ENCODE assay signal across 1 cellular context in the genomic region with DNA sequence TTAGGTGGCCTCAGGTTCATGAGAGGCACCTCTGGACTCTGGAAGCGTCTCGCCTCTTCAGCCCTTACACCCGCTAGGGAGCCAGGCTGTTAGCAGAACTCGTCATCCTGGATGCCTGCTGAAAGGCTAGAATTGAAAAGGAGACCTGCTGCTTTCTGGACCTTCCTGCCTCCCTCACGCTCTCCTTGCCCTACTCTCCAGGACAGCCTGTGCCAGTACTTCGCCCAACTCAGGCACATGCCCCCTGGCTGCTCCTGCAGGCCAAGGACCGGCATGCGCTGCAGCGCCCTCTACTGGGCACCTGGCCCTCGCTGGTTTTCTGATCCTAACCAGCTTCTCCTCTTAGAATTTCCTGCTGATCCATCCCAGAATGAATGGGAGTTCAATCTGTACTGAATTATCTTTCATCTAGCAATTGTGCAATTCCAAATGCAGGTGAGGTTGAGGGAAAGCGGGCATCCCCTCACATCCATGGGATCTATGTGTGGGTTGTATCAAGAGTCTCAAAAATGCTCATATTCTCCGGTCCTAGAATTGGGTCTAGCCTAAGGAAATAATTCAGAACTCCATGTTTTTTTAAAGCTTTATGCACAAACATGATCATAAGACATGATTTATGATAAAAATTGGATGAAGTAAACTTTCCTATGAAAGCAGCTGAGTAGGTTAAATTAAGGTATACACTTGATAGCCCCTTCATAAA.
TF ChIP-seq lines count a peak whose summit lies in the region.

No MANE protein-coding gene starts in this region.

TF ChIP-seq in HepG2, 621 proteins besides CTCF, POLR2A, EP300 and RAD21 (continued from another document and continues in another):
- TF ChIP-seq POGZ (CRISPR knock-in tag; IDR thresholded peaks at IDR 0.05) (0 out of 2 replicates have a peak, but pooled peaks have one; percentile 21), ZSCAN9 (CRISPR knock-in tag; IDR thresholded peaks at IDR 0.05; ENCODE audit: borderline replicate concordance) (no peak), ARNT (IDR thresholded peaks at IDR 0.05) (no peak), CCAR2 (optimal IDR thresholded peaks at IDR 0.05; ENCODE audit: low read depth, low read length) (no peak), MAZ (IDR thresholded peaks at IDR 0.05; ENCODE audit: borderline replicate concordance, low read depth, low read length) (0 out of 2 replicates have a peak, but pooled peaks have one; percentile 15), MAZ (CRISPR knock-in tag; IDR thresholded peaks at IDR 0.05; ENCODE audit: low read depth) (no peak), MED8 (CRISPR knock-in tag; IDR thresholded peaks at IDR 0.05; ENCODE audit: insufficient replicate concordance) (no peak), SP140L (CRISPR knock-in tag; IDR thresholded peaks at IDR 0.05; ENCODE audit: borderline replicate concordance) (no peak), ZNF550 (CRISPR knock-in tag; IDR thresholded peaks at IDR 0.05; ENCODE audit: borderline replicate concordance) (0 out of 2 replicates have a peak, but pooled peaks have one; percentile 20), NRL (CRISPR knock-in tag; IDR thresholded peaks at IDR 0.05; ENCODE audit: borderline replicate concordance) (peak; percentile 76; the same call in 1 of the 2 replicates), LCORL (IDR thresholded peaks at IDR 0.05) (no peak), LCORL (CRISPR knock-in tag; IDR thresholded peaks at IDR 0.05) (no peak), TBX2 (CRISPR knock-in tag; IDR thresholded peaks at IDR 0.05; ENCODE audit: borderline replicate concordance) (peak; percentile 14; the same call in 1 of the 2 replicates), KDM2A (CRISPR knock-in tag; IDR thresholded peaks at IDR 0.05; ENCODE audit: borderline replicate concordance, low read depth) (peak; percentile 85), RBM22 (optimal IDR thresholded peaks at IDR 0.05; ENCODE audit: low read length) (peak; percentile 83), MIXL1 (CRISPR knock-in tag; IDR thresholded peaks at IDR 0.05) (0 out of 2 replicates have a peak, but pooled peaks have one; percentile 18), ARID2 (CRISPR knock-in tag; IDR thresholded peaks at IDR 0.05; ENCODE audit: borderline replicate concordance) (peak; percentile 77; the same call in 1 of the 2 replicates), MTA3 (CRISPR knock-in tag; IDR thresholded peaks at IDR 0.05) (no peak), CBX1 (IDR thresholded peaks at IDR 0.05; ENCODE audit: low read depth) (peak; percentile 57), PTBP1 (IDR thresholded peaks at IDR 0.05; ENCODE audit: low read depth, low read length, poor library complexity, severe bottlenecking) (peak; percentile 39), TARDBP (CRISPR knock-in tag; IDR thresholded peaks at IDR 0.05) (0 out of 2 replicates have a peak, but pooled peaks have one; percentile 53), ZMYM3 (CRISPR knock-in tag; IDR thresholded peaks at IDR 0.05) (peak; percentile 44; the same call in 1 of the 2 replicates), ZNF230 (CRISPR knock-in tag; IDR thresholded peaks at IDR 0.05) (0 out of 2 replicates have a peak, but pooled peaks have one; percentile 36), CBFB (CRISPR knock-in tag; IDR thresholded peaks at IDR 0.05) (peak; percentile 70; the same call in 1 of the 2 replicates), ZNF672 (CRISPR knock-in tag; IDR thresholded peaks at IDR 0.05) (no peak), PHF8 (CRISPR knock-in tag; IDR thresholded peaks at IDR 0.05) (0 out of 2 replicates have a peak, but pooled peaks have one; percentile 30), RCOR2 (CRISPR knock-in tag; IDR thresholded peaks at IDR 0.05) (no peak), NBN (conservative IDR thresholded peaks at IDR 0.05) (no peak), ZNF619 (CRISPR knock-in tag; IDR thresholded peaks at IDR 0.05) (0 out of 2 replicates have a peak, but pooled peaks have one; percentile 53), HDAC2 (CRISPR knock-in tag; IDR thresholded peaks at IDR 0.05) (peak; percentile 56; the same call in 1 of the 2 replicates), MTF2 (CRISPR knock-in tag; IDR thresholded peaks at IDR 0.05; ENCODE audit: borderline replicate concordance) (no peak), SALL1 (CRISPR knock-in tag; IDR thresholded peaks at IDR 0.05) (peak; percentile 83), ASH2L (IDR thresholded peaks at IDR 0.05; ENCODE audit: insufficient read length, low read depth, low read length) (peak; percentile 25), SMARCC2 (IDR thresholded peaks at IDR 0.05) (peak; percentile 68), BHLHE40 (IDR thresholded peaks at IDR 0.05; ENCODE audit: low read length) (peak; percentile 64; the same call in 1 of the 2 replicates), ZNF138 (CRISPR knock-in tag; IDR thresholded peaks at IDR 0.05; ENCODE audit: low read depth) (no peak), ZNF296 (CRISPR knock-in tag; conservative IDR thresholded peaks at IDR 0.05) (no peak)
- TF ChIP-seq, protein P1, sequence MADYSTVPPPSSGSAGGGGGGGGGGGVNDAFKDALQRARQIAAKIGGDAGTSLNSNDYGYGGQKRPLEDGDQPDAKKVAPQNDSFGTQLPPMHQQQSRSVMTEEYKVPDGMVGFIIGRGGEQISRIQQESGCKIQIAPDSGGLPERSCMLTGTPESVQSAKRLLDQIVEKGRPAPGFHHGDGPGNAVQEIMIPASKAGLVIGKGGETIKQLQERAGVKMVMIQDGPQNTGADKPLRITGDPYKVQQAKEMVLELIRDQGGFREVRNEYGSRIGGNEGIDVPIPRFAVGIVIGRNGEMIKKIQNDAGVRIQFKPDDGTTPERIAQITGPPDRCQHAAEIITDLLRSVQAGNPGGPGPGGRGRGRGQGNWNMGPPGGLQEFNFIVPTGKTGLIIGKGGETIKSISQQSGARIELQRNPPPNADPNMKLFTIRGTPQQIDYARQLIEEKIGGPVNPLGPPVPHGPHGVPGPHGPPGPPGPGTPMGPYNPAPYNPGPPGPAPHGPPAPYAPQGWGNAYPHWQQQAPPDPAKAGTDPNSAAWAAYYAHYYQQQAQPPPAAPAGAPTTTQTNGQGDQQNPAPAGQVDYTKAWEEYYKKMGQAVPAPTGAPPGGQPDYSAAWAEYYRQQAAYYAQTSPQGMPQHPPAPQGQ (CRISPR knock-in tag; IDR thresholded peaks at IDR 0.05; ENCODE audit: borderline replicate concordance), result no peak
- TF ChIP-seq, protein P2, sequence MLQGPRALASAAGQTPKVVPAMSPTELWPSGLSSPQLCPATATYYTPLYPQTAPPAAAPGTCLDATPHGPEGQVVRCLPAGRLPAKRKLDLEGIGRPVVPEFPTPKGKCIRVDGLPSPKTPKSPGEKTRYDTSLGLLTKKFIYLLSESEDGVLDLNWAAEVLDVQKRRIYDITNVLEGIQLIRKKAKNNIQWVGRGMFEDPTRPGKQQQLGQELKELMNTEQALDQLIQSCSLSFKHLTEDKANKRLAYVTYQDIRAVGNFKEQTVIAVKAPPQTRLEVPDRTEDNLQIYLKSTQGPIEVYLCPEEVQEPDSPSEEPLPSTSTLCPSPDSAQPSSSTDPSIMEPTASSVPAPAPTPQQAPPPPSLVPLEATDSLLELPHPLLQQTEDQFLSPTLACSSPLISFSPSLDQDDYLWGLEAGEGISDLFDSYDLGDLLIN (CRISPR knock-in tag; IDR thresholded peaks at IDR 0.05; ENCODE audit: borderline replicate concordance), result no peak
- TF ChIP-seq, protein P3, sequence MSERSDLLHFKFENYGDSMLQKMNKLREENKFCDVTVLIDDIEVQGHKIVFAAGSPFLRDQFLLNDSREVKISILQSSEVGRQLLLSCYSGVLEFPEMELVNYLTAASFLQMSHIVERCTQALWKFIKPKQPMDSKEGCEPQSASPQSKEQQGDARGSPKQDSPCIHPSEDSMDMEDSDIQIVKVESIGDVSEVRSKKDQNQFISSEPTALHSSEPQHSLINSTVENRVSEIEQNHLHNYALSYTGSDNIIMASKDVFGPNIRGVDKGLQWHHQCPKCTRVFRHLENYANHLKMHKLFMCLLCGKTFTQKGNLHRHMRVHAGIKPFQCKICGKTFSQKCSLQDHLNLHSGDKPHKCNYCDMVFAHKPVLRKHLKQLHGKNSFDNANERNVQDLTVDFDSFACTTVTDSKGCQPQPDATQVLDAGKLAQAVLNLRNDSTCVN (CRISPR knock-in tag; IDR thresholded peaks at IDR 0.05; ENCODE audit: borderline replicate concordance), result peak; percentile 57; the same call in 1 of the 2 replicates
- TF ChIP-seq, protein P4, sequence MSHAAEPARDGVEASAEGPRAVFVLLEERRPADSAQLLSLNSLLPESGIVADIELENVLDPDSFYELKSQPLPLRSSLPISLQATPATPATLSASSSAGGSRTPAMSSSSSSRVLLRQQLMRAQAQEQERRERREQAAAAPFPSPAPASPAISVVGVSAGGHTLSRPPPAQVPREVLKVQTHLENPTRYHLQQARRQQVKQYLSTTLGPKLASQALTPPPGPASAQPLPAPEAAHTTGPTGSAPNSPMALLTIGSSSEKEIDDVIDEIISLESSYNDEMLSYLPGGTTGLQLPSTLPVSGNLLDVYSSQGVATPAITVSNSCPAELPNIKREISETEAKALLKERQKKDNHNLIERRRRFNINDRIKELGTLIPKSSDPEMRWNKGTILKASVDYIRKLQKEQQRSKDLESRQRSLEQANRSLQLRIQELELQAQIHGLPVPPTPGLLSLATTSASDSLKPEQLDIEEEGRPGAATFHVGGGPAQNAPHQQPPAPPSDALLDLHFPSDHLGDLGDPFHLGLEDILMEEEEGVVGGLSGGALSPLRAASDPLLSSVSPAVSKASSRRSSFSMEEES (CRISPR knock-in tag; IDR thresholded peaks at IDR 0.05), result peak; percentile 36; the same call in 1 of the 2 replicates
- TF ChIP-seq, protein P5, sequence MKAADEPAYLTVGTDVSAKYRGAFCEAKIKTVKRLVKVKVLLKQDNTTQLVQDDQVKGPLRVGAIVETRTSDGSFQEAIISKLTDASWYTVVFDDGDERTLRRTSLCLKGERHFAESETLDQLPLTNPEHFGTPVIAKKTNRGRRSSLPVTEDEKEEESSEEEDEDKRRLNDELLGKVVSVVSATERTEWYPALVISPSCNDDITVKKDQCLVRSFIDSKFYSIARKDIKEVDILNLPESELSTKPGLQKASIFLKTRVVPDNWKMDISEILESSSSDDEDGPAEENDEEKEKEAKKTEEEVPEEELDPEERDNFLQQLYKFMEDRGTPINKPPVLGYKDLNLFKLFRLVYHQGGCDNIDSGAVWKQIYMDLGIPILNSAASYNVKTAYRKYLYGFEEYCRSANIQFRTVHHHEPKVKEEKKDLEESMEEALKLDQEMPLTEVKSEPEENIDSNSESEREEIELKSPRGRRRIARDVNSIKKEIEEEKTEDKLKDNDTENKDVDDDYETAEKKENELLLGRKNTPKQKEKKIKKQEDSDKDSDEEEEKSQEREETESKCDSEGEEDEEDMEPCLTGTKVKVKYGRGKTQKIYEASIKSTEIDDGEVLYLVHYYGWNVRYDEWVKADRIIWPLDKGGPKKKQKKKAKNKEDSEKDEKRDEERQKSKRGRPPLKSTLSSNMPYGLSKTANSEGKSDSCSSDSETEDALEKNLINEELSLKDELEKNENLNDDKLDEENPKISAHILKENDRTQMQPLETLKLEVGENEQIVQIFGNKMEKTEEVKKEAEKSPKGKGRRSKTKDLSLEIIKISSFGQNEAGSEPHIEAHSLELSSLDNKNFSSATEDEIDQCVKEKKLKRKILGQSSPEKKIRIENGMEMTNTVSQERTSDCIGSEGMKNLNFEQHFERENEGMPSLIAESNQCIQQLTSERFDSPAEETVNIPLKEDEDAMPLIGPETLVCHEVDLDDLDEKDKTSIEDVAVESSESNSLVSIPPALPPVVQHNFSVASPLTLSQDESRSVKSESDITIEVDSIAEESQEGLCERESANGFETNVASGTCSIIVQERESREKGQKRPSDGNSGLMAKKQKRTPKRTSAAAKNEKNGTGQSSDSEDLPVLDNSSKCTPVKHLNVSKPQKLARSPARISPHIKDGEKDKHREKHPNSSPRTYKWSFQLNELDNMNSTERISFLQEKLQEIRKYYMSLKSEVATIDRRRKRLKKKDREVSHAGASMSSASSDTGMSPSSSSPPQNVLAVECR (CRISPR knock-in tag; IDR thresholded peaks at IDR 0.05; ENCODE audit: borderline replicate concordance), result peak; percentile 24; the same call in 1 of the 2 replicates
- TF ChIP-seq, protein P6, sequence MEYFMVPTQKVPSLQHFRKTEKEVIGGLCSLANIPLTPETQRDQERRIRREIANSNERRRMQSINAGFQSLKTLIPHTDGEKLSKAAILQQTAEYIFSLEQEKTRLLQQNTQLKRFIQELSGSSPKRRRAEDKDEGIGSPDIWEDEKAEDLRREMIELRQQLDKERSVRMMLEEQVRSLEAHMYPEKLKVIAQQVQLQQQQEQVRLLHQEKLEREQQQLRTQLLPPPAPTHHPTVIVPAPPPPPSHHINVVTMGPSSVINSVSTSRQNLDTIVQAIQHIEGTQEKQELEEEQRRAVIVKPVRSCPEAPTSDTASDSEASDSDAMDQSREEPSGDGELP (IDR thresholded peaks at IDR 0.05; ENCODE audit: borderline replicate concordance, low read depth), result 0 out of 2 replicates have a peak, but pooled peaks have one; percentile 12
- TF ChIP-seq, protein P7, sequence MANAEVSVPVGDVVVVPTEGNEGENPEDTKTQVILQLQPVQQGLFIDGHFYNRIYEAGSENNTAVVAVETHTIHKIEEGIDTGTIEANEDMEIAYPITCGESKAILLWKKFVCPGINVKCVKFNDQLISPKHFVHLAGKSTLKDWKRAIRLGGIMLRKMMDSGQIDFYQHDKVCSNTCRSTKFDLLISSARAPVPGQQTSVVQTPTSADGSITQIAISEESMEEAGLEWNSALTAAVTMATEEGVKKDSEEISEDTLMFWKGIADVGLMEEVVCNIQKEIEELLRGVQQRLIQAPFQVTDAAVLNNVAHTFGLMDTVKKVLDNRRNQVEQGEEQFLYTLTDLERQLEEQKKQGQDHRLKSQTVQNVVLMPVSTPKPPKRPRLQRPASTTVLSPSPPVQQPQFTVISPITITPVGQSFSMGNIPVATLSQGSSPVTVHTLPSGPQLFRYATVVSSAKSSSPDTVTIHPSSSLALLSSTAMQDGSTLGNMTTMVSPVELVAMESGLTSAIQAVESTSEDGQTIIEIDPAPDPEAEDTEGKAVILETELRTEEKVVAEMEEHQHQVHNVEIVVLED (CRISPR knock-in tag; IDR thresholded peaks at IDR 0.05; ENCODE audit: borderline replicate concordance), result peak; percentile 15; the same call in 1 of the 2 replicates
- TF ChIP-seq, protein P8, sequence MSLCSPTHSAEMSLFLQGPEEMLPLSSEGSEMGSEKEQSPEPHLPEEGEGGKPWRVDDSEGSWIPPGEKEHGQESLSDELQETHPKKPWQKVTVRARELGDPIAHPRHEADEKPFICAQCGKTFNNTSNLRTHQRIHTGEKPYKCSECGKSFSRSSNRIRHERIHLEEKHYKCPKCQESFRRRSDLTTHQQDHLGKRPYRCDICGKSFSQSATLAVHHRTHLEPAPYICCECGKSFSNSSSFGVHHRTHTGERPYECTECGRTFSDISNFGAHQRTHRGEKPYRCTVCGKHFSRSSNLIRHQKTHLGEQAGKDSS (CRISPR knock-in tag; IDR thresholded peaks at IDR 0.05; ENCODE audit: borderline replicate concordance, low read depth), result 0 out of 2 replicates have a peak, but pooled peaks have one; percentile 52
- TF ChIP-seq, protein P9, sequence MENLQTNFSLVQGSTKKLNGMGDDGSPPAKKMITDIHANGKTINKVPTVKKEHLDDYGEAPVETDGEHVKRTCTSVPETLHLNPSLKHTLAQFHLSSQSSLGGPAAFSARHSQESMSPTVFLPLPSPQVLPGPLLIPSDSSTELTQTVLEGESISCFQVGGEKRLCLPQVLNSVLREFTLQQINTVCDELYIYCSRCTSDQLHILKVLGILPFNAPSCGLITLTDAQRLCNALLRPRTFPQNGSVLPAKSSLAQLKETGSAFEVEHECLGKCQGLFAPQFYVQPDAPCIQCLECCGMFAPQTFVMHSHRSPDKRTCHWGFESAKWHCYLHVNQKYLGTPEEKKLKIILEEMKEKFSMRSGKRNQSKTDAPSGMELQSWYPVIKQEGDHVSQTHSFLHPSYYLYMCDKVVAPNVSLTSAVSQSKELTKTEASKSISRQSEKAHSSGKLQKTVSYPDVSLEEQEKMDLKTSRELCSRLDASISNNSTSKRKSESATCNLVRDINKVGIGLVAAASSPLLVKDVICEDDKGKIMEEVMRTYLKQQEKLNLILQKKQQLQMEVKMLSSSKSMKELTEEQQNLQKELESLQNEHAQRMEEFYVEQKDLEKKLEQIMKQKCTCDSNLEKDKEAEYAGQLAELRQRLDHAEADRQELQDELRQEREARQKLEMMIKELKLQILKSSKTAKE (CRISPR knock-in tag; IDR thresholded peaks at IDR 0.05; ENCODE audit: borderline replicate concordance), result no peak
